9 cellular contexts compared by ENCODE assay signal in the genomic region with DNA sequence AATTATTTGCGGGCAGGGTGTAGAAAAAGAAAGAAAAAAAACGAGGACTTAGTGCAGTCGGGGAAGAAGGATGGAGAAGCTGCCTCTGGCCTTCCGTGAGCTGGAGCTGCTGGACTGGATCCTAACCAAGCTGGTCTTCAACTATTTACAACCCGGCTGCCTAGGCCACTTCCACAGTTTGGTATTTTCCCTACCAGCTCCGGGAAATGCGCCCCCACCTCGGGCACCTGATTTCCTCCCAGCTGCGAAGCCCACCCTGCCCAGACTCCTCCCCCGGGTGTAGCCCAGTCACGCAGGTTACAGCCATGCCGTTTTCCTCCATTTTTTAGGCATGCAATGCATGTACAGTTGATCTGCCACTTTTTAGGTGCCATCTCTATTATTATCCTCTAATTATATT. TPM values are rescaled to one million over a fixed set of nuclear protein-coding genes. Genes with fewer than 3 reads are reported as not detected.
A peak's percentile ranks its signal among the peaks of the same experiment; 100 is the strongest.
DNase-seq lines count a peak whose midpoint lies in the region; ATAC-seq lines count a peak whose summit lies in the region.
"Had no signal": no experiment of that assay in that cellular context is flagged by ENCODE, and none has a peak within 500 bp of the region (broad histone marks: within the 10 kb centered on the region; RNA-seq: fewer than 3 reads in every experiment).

No MANE protein-coding gene starts in this region.

- DNase-seq in GM23248 = peak; percentile 9
- DNase-seq in OCI-M1 (lab: John Stamatoyannopoulos, UW) = peak; percentile 51
- DNase-seq in effector CD4-positive, alpha-beta T cell = peak; percentile 3
- DNase-seq in retina = peak; percentile 18
- DNase-seq in hepatic stellate cell (ENCODE audit: low spot score) = no peak
- DNase-seq in NCI-H526 treated with DMSO at 0.1 percent for 48 hours (lab: John Stamatoyannopoulos, UW) = no peak
- DNase-seq: NCI-H1092 had no signal

- in situ Hi-C loops in GM23248 (cut with MboI) = no loop called here

- H4K20me1 ChIP-seq in GM23248 (ENCODE audit: insufficient read depth) = no peaks in the 10 kb centered on the region

- peak overlapping the region; percentile 15 for H3K4me2 ChIP-seq in GM23248 (ENCODE audit: unreplicated experiment)

- 23 to 26% methylated on average over 12 of the region's 12 CpGs for WGBS in GM23248 (ENCODE audit: low coverage in 1 of 2, low lambda C conversion rate in 2 of 2, missing lambda C conversion rate in 2 of 2), 2 experiments

- H3K36me3 ChIP-seq in GM23248 (ENCODE audit: low read depth) = no peaks in the 10 kb centered on the region

- H3K9ac ChIP-seq in GM23248 = no peak overlapping the region

- H3K9me3 ChIP-seq in GM23248 (ENCODE audit: low read depth) = no peaks in the 10 kb centered on the region

- no peak overlapping the region for H3K4me3 ChIP-seq in GM23248

- no peaks in the 10 kb centered on the region for H3K4me1 ChIP-seq in GM23248 (ENCODE audit: insufficient read depth)

- ATAC-seq in HG03460 (IDR thresholded peaks at IDR 0.05; ENCODE audit: unreplicated experiment) = no peak
- no peak for ATAC-seq in esophagus mucosa

- no peaks in the 10 kb centered on the region for H3F3A ChIP-seq in GM23248 (ENCODE audit: insufficient read depth)

- peak overlapping the region; percentile 70 for H2AFZ ChIP-seq in GM23248

- peaks cover 7% of the 10 kb centered on the region; the same call in 1 of the 2 replicates for H3K9me2 ChIP-seq in GM23248 (ENCODE audit: insufficient read depth)

- no peaks in the 10 kb centered on the region for H3K27me3 ChIP-seq in GM23248 (replicated peaks; ENCODE audit: insufficient read depth)

- H3K79me2 ChIP-seq in GM23248 (ENCODE audit: insufficient read depth) = no peaks in the 10 kb centered on the region

- H3K27ac ChIP-seq in GM23248 = no peak overlapping the region

RNA-seq across cellular contexts. Expression of gene THEMIS, which starts 21.2 kb away (rescaled TPM):
- total RNA-seq in GM23248 (2014; rRNA removed; shearing (Covaris generic)) = 0.11 and 0.25 TPM in 2 replicates
- 0.05 and 0.33 TPM in 2 replicates for polyA plus RNA-seq in GM23248 (2016; fragmentation: Nextera tagmentation; extraction: Ambion mirVana)
- total RNA-seq in esophagus mucosa = 0.16 TPM

Comparison
In these comparisons a context has a peak if more than half of its experiments do, and no peak if none do; other contexts are left out.
1. DNase-seq: peak in GM23248 (single experiment), OCI-M1 (single experiment), effector CD4-positive, alpha-beta T cell (single experiment) and retina (single experiment); none in hepatic stellate cell (single experiment) and NCI-H526 treated with DMSO at 0.1 percent for 48 hours (single experiment).